In the genomic region with DNA sequence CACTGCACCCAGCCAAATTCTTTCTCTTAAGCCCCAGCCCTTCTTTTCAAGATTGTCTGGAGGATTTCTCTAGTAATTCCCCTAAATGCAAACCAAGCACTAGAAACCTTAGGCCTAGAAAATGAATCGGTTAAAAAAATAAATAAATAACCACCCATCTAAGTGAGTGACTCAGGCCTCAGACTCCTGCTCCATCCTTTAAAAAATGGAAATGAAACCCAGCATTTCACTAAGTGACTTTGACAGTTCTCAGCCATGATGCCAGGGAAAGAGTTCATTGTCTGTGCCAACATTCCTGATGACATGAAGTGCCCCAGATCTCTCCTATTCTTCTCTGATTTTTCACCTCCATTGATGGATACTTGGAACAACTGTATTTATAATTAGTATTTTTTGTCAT, we compare ENCODE assay signal across 28 cellular contexts.
DNase-seq lines count a peak whose midpoint lies in the region; ATAC-seq and TF ChIP-seq lines count a peak whose summit lies in the region.
"Had no signal": no experiment of that assay in that cellular context is flagged by ENCODE, and none has a peak within 500 bp of the region (broad histone marks: within the 10 kb centered on the region; RNA-seq: fewer than 3 reads in every experiment).

No MANE protein-coding gene starts in this region.

- H3K4me1 Mint-ChIP-seq in activated T-helper 17 cell treated with anti-CD3 and anti-CD28 coated beads, Interleukin-2, amount 50 U/mL, for 72 hours: no peaks in the 10 kb centered on the region
- H3K4me1 Mint-ChIP-seq: activated CD8-positive, alpha-beta memory T cell treated with anti-CD3 and anti-CD28 coated beads, Interleukin-2, amount 10 ng/mL, durations not matched to agents 7 days and 5 days; activated naive CD4-positive, alpha-beta T cell treated with anti-CD3 and anti-CD28 coated beads, Interleukin-2, amount 50 U/mL, for 24 hours; GM23338 had no signal

- no peak overlapping the region for H3K4me3 ChIP-seq in fibroblast of pulmonary artery (replicated peaks; ENCODE audit: low read depth, low read length)
- no peak overlapping the region for H3K4me3 ChIP-seq in heart left ventricle
- H3K4me3 ChIP-seq: ascending aorta; BLaER1 treated with 17β-estradiol and CSF1 and Interleukin-3, amounts not matched to agents 10 nM and 100 nM; esophagus muscularis mucosa; GM23338; spleen; transverse colon had no signal

- 93 to 100% (median 99%) methylated on average over 1 of the region's 1 CpG for WGBS in heart left ventricle, 4 donors

- intact Hi-C loops in heart left ventricle (cut with DNase I): no loop called here

- H3K4me1 ChIP-seq in heart left ventricle: no peaks in the 10 kb centered on the region
- H3K4me1 ChIP-seq: ascending aorta; BLaER1 treated with 17β-estradiol and CSF1 and Interleukin-3, amounts not matched to agents 10 nM and 100 nM; esophagus muscularis mucosa; spleen; transverse colon had no signal

- no peak for TF ChIP-seq CTCF in fibroblast of pulmonary artery (IDR thresholded peaks at IDR 0.05; ENCODE audit: low read length, missing control alignments)
- no peak for TF ChIP-seq CTCF in heart left ventricle (IDR thresholded peaks at IDR 0.05)

- H3K27ac Mint-ChIP-seq in activated T-helper 17 cell treated with anti-CD3 and anti-CD28 coated beads, Interleukin-2, amount 50 U/mL, for 72 hours: no peak overlapping the region
- H3K27ac Mint-ChIP-seq: activated CD8-positive, alpha-beta memory T cell treated with anti-CD3 and anti-CD28 coated beads, Interleukin-2, amount 10 ng/mL, durations not matched to agents 7 days and 5 days; activated naive CD4-positive, alpha-beta T cell treated with anti-CD3 and anti-CD28 coated beads, Interleukin-2, amount 50 U/mL, for 24 hours; effector memory CD8-positive, alpha-beta T cell; GM23338; stimulated activated naive CD8-positive, alpha-beta T cell treated with anti-CD3 and anti-CD28 coated beads, Interleukin-15, Interleukin-2, amounts not matched to agents 100 ng/mL and 50 ng/mL, for 24 hours had no signal

- H3K27ac ChIP-seq in heart left ventricle: no peak overlapping the region
- H3K27ac ChIP-seq: ascending aorta; BLaER1 treated with 17β-estradiol and CSF1 and Interleukin-3, amounts not matched to agents 10 nM and 100 nM; esophagus muscularis mucosa; spleen; transverse colon had no signal

- H3K9me3 Mint-ChIP-seq in activated T-helper 17 cell treated with anti-CD3 and anti-CD28 coated beads, Interleukin-2, amount 50 U/mL, for 72 hours: peaks cover 5% of the 10 kb centered on the region

- peaks cover 0 to 3% (median 0%) of the 10 kb centered on the region in 9 donors for H3K27me3 ChIP-seq in heart left ventricle
- H3K27me3 ChIP-seq: ascending aorta; BLaER1 treated with 17β-estradiol and CSF1 and Interleukin-3, amounts not matched to agents 10 nM and 100 nM; esophagus muscularis mucosa; spleen had no signal

- no peaks in the 10 kb centered on the region for H3K36me3 ChIP-seq in heart left ventricle
- H3K36me3 ChIP-seq: ascending aorta, esophagus muscularis mucosa, spleen, transverse colon had no signal

- DNase-seq in AG08395 (ENCODE audit: low spot score): peak; percentile 50
- peak; percentile 84 for DNase-seq in M059J (ENCODE audit: low read depth)
- DNase-seq in fibroblast of pulmonary artery (ENCODE audit: low read depth): peak; percentile 6
- no peak for DNase-seq in heart left ventricle
- DNase-seq: activated CD4-positive, alpha-beta T cell treated with anti-CD3 and anti-CD28 coated beads for 48 hours; activated CD8-positive, alpha-beta memory T cell treated with anti-CD3 and anti-CD28 coated beads, Interleukin-2, amount 10 ng/mL, durations not matched to agents 7 days and 5 days; Calu3; effector memory CD8-positive, alpha-beta T cell; glutamatergic neuron; mesendoderm; NCI-H1694; NK-92 treated with Interleukin-12 subunit alpha and Interleukin-12 subunit beta, amount 100 ng/mL, for 24 hours; nucleus accumbens; SIG-M5; spleen; stimulated activated CD4-positive, alpha-beta T cell treated with anti-CD3 and anti-CD28 coated beads, Interleukin-4, amount 100 ng/mL, for 4 hours; T-helper 1 cell; transverse colon had no signal

- H3K4me3 Mint-ChIP-seq in activated T-helper 17 cell treated with anti-CD3 and anti-CD28 coated beads, Interleukin-2, amount 50 U/mL, for 72 hours: no peak overlapping the region
- H3K4me3 Mint-ChIP-seq: activated CD8-positive, alpha-beta memory T cell treated with anti-CD3 and anti-CD28 coated beads, Interleukin-2, amount 10 ng/mL, durations not matched to agents 7 days and 5 days; activated naive CD4-positive, alpha-beta T cell treated with anti-CD3 and anti-CD28 coated beads, Interleukin-2, amount 50 U/mL, for 24 hours; effector memory CD8-positive, alpha-beta T cell; GM23338; stimulated activated naive CD8-positive, alpha-beta T cell treated with anti-CD3 and anti-CD28 coated beads, Interleukin-15, Interleukin-2, amounts not matched to agents 100 ng/mL and 50 ng/mL, for 24 hours had no signal

- peaks cover 13% of the 10 kb centered on the region for H3K27me3 Mint-ChIP-seq in activated T-helper 17 cell treated with anti-CD3 and anti-CD28 coated beads, Interleukin-2, amount 50 U/mL, for 72 hours
- H3K27me3 Mint-ChIP-seq: activated CD8-positive, alpha-beta memory T cell treated with anti-CD3 and anti-CD28 coated beads, Interleukin-2, amount 10 ng/mL, durations not matched to agents 7 days and 5 days had no signal

- H3K36me3 Mint-ChIP-seq in activated T-helper 17 cell treated with anti-CD3 and anti-CD28 coated beads, Interleukin-2, amount 50 U/mL, for 72 hours (ENCODE audit: low read depth): no peaks in the 10 kb centered on the region

- ATAC-seq in SK-N-SH treated with all-trans-retinoic acid at 6 μM for 48 hours (peak; percentile 89), HG02973 (IDR thresholded peaks at IDR 0.05; ENCODE audit: unreplicated experiment) (no peak), HG02798 (IDR thresholded peaks at IDR 0.05; ENCODE audit: poor library complexity, unreplicated experiment) (no peak), heart left ventricle (no peak)
- ATAC-seq in activated T-helper 17 cell treated with anti-CD3 and anti-CD28 coated beads, Interleukin-2, amount 50 U/mL, for 72 hours (replicated peaks): no peak
- ATAC-seq: activated CD8-positive, alpha-beta memory T cell treated with anti-CD3 and anti-CD28 coated beads, Interleukin-2, amount 10 ng/mL, durations not matched to agents 7 days and 5 days; effector memory CD8-positive, alpha-beta T cell; GM23338 had no signal

- no peak for TF ChIP-seq POLR2A in heart left ventricle (IDR thresholded peaks at IDR 0.05)

- H3K9me3 ChIP-seq in heart left ventricle: peaks cover 0 to 10% (median 3%) of the 10 kb centered on the region in 12 donors
- H3K9me3 ChIP-seq: ascending aorta had no signal

TF ChIP-seq in SK-N-SH treated with all-trans-retinoic acid at 6 μM for 48 hours, 23 proteins besides CTCF, POLR2A, EP300 and RAD21 (continues in another document):
- TF ChIP-seq, protein P1, sequence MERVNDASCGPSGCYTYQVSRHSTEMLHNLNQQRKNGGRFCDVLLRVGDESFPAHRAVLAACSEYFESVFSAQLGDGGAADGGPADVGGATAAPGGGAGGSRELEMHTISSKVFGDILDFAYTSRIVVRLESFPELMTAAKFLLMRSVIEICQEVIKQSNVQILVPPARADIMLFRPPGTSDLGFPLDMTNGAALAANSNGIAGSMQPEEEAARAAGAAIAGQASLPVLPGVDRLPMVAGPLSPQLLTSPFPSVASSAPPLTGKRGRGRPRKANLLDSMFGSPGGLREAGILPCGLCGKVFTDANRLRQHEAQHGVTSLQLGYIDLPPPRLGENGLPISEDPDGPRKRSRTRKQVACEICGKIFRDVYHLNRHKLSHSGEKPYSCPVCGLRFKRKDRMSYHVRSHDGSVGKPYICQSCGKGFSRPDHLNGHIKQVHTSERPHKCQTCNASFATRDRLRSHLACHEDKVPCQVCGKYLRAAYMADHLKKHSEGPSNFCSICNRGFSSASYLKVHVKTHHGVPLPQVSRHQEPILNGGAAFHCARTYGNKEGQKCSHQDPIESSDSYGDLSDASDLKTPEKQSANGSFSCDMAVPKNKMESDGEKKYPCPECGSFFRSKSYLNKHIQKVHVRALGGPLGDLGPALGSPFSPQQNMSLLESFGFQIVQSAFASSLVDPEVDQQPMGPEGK (CRISPR knock-in tag; IDR thresholded peaks at IDR 0.05; ENCODE audit: borderline replicate concordance): no peak
- TF ChIP-seq ISL1 (CRISPR knock-in tag; IDR thresholded peaks at IDR 0.05) (peak; percentile 87), ZNF8 (CRISPR knock-in tag; IDR thresholded peaks at IDR 0.05) (no peak), TOX (CRISPR knock-in tag; IDR thresholded peaks at IDR 0.05; ENCODE audit: borderline replicate concordance) (0 out of 2 replicates have a peak, but pooled peaks have one; percentile 31), RARB (CRISPR knock-in tag; IDR thresholded peaks at IDR 0.05) (no peak)
- TF ChIP-seq, protein P2, sequence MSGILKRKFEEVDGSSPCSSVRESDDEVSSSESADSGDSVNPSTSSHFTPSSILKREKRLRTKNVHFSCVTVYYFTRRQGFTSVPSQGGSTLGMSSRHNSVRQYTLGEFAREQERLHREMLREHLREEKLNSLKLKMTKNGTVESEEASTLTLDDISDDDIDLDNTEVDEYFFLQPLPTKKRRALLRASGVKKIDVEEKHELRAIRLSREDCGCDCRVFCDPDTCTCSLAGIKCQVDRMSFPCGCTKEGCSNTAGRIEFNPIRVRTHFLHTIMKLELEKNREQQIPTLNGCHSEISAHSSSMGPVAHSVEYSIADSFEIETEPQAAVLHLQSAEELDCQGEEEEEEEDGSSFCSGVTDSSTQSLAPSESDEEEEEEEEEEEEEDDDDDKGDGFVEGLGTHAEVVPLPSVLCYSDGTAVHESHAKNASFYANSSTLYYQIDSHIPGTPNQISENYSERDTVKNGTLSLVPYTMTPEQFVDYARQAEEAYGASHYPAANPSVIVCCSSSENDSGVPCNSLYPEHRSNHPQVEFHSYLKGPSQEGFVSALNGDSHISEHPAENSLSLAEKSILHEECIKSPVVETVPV (CRISPR knock-in tag; IDR thresholded peaks at IDR 0.05): no peak

Comparison
In these comparisons a context has a peak if more than half of its experiments do, and no peak if none do; other contexts are left out.
1. DNase-seq: peak in AG08395 (single experiment), M059J (single experiment) and fibroblast of pulmonary artery (single experiment); none in heart left ventricle (0 of 5).